In genomic region chr1:243507672-243508302, GRCh38 we compare ENCODE assay signal across 2 cellular contexts.
TF ChIP-seq lines count a peak whose summit lies in the region.

No MANE protein-coding gene starts in this region.

TF ChIP-seq in HepG2, 621 proteins besides CTCF, POLR2A, EP300 and RAD21 (continued from another document):
- TF ChIP-seq, protein P1, sequence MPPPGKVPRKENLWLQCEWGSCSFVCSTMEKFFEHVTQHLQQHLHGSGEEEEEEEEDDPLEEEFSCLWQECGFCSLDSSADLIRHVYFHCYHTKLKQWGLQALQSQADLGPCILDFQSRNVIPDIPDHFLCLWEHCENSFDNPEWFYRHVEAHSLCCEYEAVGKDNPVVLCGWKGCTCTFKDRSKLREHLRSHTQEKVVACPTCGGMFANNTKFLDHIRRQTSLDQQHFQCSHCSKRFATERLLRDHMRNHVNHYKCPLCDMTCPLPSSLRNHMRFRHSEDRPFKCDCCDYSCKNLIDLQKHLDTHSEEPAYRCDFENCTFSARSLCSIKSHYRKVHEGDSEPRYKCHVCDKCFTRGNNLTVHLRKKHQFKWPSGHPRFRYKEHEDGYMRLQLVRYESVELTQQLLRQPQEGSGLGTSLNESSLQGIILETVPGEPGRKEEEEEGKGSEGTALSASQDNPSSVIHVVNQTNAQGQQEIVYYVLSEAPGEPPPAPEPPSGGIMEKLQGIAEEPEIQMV (CRISPR knock-in tag; IDR thresholded peaks at IDR 0.05; ENCODE audit: low read depth): no peak
- TF ChIP-seq ZNF713 (CRISPR knock-in tag; IDR thresholded peaks at IDR 0.05) (no peak), TP53 (CRISPR knock-in tag; conservative IDR thresholded peaks at IDR 0.05) (no peak), ZNF703 (CRISPR knock-in tag; IDR thresholded peaks at IDR 0.05; ENCODE audit: borderline replicate concordance) (no peak), PLRG1 (conservative IDR thresholded peaks at IDR 0.05) (no peak), ZNF496 (CRISPR knock-in tag; IDR thresholded peaks at IDR 0.05; ENCODE audit: insufficient replicate concordance) (no peak), SRSF1 (optimal IDR thresholded peaks at IDR 0.05; ENCODE audit: low read depth, low read length) (no peak), PHB2 (IDR thresholded peaks at IDR 0.05; ENCODE audit: partially characterized antibody) (no peak), HOXA5 (CRISPR knock-in tag; IDR thresholded peaks at IDR 0.05) (no peak), STAT5B (CRISPR knock-in tag; IDR thresholded peaks at IDR 0.05) (no peak), ZNF329 (CRISPR knock-in tag; IDR thresholded peaks at IDR 0.05; ENCODE audit: low read depth) (no peak), ZNF674 (CRISPR knock-in tag; IDR thresholded peaks at IDR 0.05; ENCODE audit: low read depth) (no peak), ZNF451 (CRISPR knock-in tag; IDR thresholded peaks at IDR 0.05) (no peak), ZNF30 (CRISPR knock-in tag; IDR thresholded peaks at IDR 0.05) (no peak), ZNF7 (CRISPR knock-in tag; IDR thresholded peaks at IDR 0.05) (no peak), GATAD1 (CRISPR knock-in tag; IDR thresholded peaks at IDR 0.05) (no peak)

TF ChIP-seq in IMR-90, 13 proteins besides CTCF, POLR2A, EP300 and RAD21 (continued from another document):
- TF ChIP-seq FOS (IDR thresholded peaks at IDR 0.05; ENCODE audit: low read depth, low read length) (no peak), NFE2L2 (IDR thresholded peaks at IDR 0.05; ENCODE audit: low read depth, low read length) (no peak), MXI1 (IDR thresholded peaks at IDR 0.05; ENCODE audit: borderline replicate concordance, low read depth, low read length) (no peak), SMC3 (IDR thresholded peaks at IDR 0.05; ENCODE audit: low read depth, low read length) (no peak), BHLHE40 (IDR thresholded peaks at IDR 0.05; ENCODE audit: low read depth, low read length) (no peak), CHD1 (IDR thresholded peaks at IDR 0.05; ENCODE audit: low read depth, low read length) (no peak), RFX5 (IDR thresholded peaks at IDR 0.05; ENCODE audit: low read depth, low read length) (no peak), MAZ (IDR thresholded peaks at IDR 0.05; ENCODE audit: borderline replicate concordance, low read depth, low read length) (no peak), CEBPB (IDR thresholded peaks at IDR 0.05; ENCODE audit: low read depth, low read length) (no peak)
- TF ChIP-seq, protein P2, sequence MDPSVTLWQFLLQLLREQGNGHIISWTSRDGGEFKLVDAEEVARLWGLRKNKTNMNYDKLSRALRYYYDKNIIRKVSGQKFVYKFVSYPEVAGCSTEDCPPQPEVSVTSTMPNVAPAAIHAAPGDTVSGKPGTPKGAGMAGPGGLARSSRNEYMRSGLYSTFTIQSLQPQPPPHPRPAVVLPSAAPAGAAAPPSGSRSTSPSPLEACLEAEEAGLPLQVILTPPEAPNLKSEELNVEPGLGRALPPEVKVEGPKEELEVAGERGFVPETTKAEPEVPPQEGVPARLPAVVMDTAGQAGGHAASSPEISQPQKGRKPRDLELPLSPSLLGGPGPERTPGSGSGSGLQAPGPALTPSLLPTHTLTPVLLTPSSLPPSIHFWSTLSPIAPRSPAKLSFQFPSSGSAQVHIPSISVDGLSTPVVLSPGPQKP (IDR thresholded peaks at IDR 0.05; ENCODE audit: borderline replicate concordance, low read depth, low read length): no peak
- TF ChIP-seq, protein P3, sequence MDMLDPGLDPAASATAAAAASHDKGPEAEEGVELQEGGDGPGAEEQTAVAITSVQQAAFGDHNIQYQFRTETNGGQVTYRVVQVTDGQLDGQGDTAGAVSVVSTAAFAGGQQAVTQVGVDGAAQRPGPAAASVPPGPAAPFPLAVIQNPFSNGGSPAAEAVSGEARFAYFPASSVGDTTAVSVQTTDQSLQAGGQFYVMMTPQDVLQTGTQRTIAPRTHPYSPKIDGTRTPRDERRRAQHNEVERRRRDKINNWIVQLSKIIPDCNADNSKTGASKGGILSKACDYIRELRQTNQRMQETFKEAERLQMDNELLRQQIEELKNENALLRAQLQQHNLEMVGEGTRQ (IDR thresholded peaks at IDR 0.05; ENCODE audit: low read depth, low read length): no peak
